Comparison of ENCODE assay signal across 10 cellular contexts in the genomic region with DNA sequence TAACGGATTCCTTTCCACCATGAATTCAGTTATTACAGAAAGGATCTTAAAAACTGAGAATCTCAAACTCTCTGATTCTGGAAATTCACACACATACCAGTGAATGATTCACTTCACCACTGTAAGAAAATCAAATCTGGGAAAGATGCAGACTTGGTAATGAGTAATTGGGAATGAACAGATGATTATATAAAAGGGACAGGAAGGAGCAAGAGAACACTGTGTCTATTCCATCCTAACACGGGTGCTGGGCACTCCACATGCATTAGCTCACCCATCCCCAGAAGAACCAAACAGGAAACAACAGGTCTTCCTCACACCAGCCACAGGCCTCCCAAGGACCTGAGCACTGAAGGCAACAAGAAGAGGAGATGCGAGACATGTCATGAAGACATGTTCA.
DNase-seq lines count a peak whose midpoint lies in the region; ATAC-seq and TF ChIP-seq lines count a peak whose summit lies in the region.
"Had no signal": no experiment of that assay in that cellular context is flagged by ENCODE, and none has a peak within 500 bp of the region (broad histone marks: within the 10 kb centered on the region; RNA-seq: fewer than 3 reads in every experiment).

No MANE protein-coding gene starts in this region.

- H3K27ac ChIP-seq in CD8-positive, alpha-beta T cell (ENCODE audit: low read depth, low read length), result no peak overlapping the region
- H3K27ac ChIP-seq in PC-3 (ENCODE audit: low read length), result 0 out of 2 replicates have a peak overlapping the region, but pooled peaks have one; percentile 0
- peak overlapping the region in 3 of 4 donors; percentile 23 to 81 (median 79) for H3K27ac ChIP-seq in esophagus squamous epithelium
- H3K27ac ChIP-seq in sigmoid colon, result peak overlapping the region; percentile 49 to 68 (median 55)

- H3K4me1 ChIP-seq in CD8-positive, alpha-beta T cell (ENCODE audit: insufficient read depth, low read length), result peaks cover 23% of the 10 kb centered on the region
- H3K4me1 ChIP-seq in PC-3 (ENCODE audit: insufficient read depth, low read length), result peaks cover 31% of the 10 kb centered on the region
- peaks cover 0 to 37% (median 8%) of the 10 kb centered on the region in 3 donors for H3K4me1 ChIP-seq in esophagus squamous epithelium
- H3K4me1 ChIP-seq in sigmoid colon, result peaks cover 0 to 16% (median 8%) of the 10 kb centered on the region in 4 donors

- H3K4me1 Mint-ChIP-seq in CD8-positive, alpha-beta T cell (ENCODE audit: low read depth), result peaks cover 79% of the 10 kb centered on the region

- H3K4me3 Mint-ChIP-seq in CD8-positive, alpha-beta T cell, result no peak overlapping the region
- H3K4me3 Mint-ChIP-seq: nephron progenitor cell had no signal

- H2AFZ ChIP-seq in PC-3 (ENCODE audit: low read length), result no peak overlapping the region

- H3K4me2 ChIP-seq in PC-3 (ENCODE audit: low read length), result no peak overlapping the region

- no peaks in the 10 kb centered on the region for H3K79me2 ChIP-seq in PC-3 (ENCODE audit: low read length)

- POLR2A ChIA-PET in CD8-positive, alpha-beta T cell (lab: Charles Lee), result no interaction called here
- POLR2A ChIA-PET in PC-3 (lab: Charles Lee; ENCODE audit: unreplicated experiment), result no interaction called here

- no peak overlapping the region for H3K4me3 ChIP-seq in CD8-positive, alpha-beta T cell (ENCODE audit: low read depth, low read length)
- H3K4me3 ChIP-seq in PC-3 (ENCODE audit: low read length), result no peak overlapping the region
- no peak overlapping the region for H3K4me3 ChIP-seq in esophagus squamous epithelium
- no peak overlapping the region for H3K4me3 ChIP-seq in sigmoid colon

- ATAC-seq in CD8-positive, alpha-beta T cell, result no peak
- no peak for ATAC-seq in PC-3
- ATAC-seq in HG03097 (IDR thresholded peaks at IDR 0.05; ENCODE audit: low FRiP score, unreplicated experiment), result no peak

- H3K27ac Mint-ChIP-seq in CD8-positive, alpha-beta T cell, result peak overlapping the region; percentile 15
- H3K27ac Mint-ChIP-seq: nephron progenitor cell had no signal

- no peaks in the 10 kb centered on the region for H3K36me3 ChIP-seq in CD8-positive, alpha-beta T cell (ENCODE audit: insufficient read depth, low read length)
- H3K36me3 ChIP-seq in PC-3 (ENCODE audit: low read depth, low read length) (no peaks in the 10 kb centered on the region), esophagus squamous epithelium (no peaks in the 10 kb centered on the region), sigmoid colon (no peaks in the 10 kb centered on the region)

- H3K9me3 ChIP-seq in CD8-positive, alpha-beta T cell (ENCODE audit: low read length), result no peaks in the 10 kb centered on the region
- H3K9me3 ChIP-seq in PC-3 (ENCODE audit: low read length) (no peaks in the 10 kb centered on the region), esophagus squamous epithelium (no peaks in the 10 kb centered on the region), sigmoid colon (no peaks in the 10 kb centered on the region)

- H3K27me3 Mint-ChIP-seq in CD8-positive, alpha-beta T cell (ENCODE audit: low read depth), result no peaks in the 10 kb centered on the region

- intact Hi-C loops in CD8-positive, alpha-beta T cell (cut with DNase I, micrococcal nuclease), result no loop called here
- intact Hi-C loops in PC-3 (cut with micrococcal nuclease) (no loop called here), esophagus squamous epithelium (cut with DNase I) (no loop called here), sigmoid colon (cut with DNase I) (no loop called here)

- no peak for TF ChIP-seq POLR2A in esophagus squamous epithelium (IDR thresholded peaks at IDR 0.05)
- TF ChIP-seq POLR2A in sigmoid colon (IDR thresholded peaks at IDR 0.05), result no peak

- H4K20me1 ChIP-seq in PC-3 (ENCODE audit: low read length), result no peaks in the 10 kb centered on the region

- H3K9ac ChIP-seq in PC-3 (ENCODE audit: low read length), result no peak overlapping the region

- H3K27me3 ChIP-seq in CD8-positive, alpha-beta T cell (ENCODE audit: insufficient read depth, low read length), result no peaks in the 10 kb centered on the region
- H3K27me3 ChIP-seq in PC-3 (ENCODE audit: low read length) (no peaks in the 10 kb centered on the region), esophagus squamous epithelium (no peaks in the 10 kb centered on the region), sigmoid colon (no peaks in the 10 kb centered on the region)

- H3K36me3 Mint-ChIP-seq in CD8-positive, alpha-beta T cell, result peaks cover 34% of the 10 kb centered on the region

- H3K9me2 ChIP-seq in PC-3 (replicated peaks; ENCODE audit: low read length), result no peaks in the 10 kb centered on the region

- no TSS peak for BruUV-seq in PC-3 (replicated peaks; lab: Mats Ljungman, UMichigan)

- TF ChIP-seq EP300 in sigmoid colon (IDR thresholded peaks at IDR 0.05), result no peak

- DNase-seq in CD8-positive, alpha-beta T cell, result no peak
- DNase-seq in PC-3, result peak; percentile 55
- no peak for DNase-seq in esophagus squamous epithelium (lab: John Stamatoyannopoulos, UW)
- DNase-seq in sigmoid colon, result no peak
- no peak for DNase-seq in activated gamma-delta T cell (lab: John Stamatoyannopoulos, UW)
- DNase-seq in NCI-H1092 (lab: John Stamatoyannopoulos, UW), result no peak
- DNase-seq in KBM-7, result no peak
- DNase-seq: DMS79, nephron progenitor cell had no signal

- H3K9me3 Mint-ChIP-seq in CD8-positive, alpha-beta T cell, result no peaks in the 10 kb centered on the region

- no peak for TF ChIP-seq CTCF in CD8-positive, alpha-beta T cell (IDR thresholded peaks at IDR 0.05)
- TF ChIP-seq CTCF in PC-3 (conservative IDR thresholded peaks at IDR 0.05; ENCODE audit: low read depth, low read length) (no peak), esophagus squamous epithelium (IDR thresholded peaks at IDR 0.05) (no peak), sigmoid colon (IDR thresholded peaks at IDR 0.05) (no peak)

- in situ Hi-C loops in KBM-7 (cut with MboI; ENCODE audit: low pct_unique_long_range_greater_than_20kb, low sequenced_read_pairs), result no loop called here

- H3F3A ChIP-seq in PC-3 (ENCODE audit: low read length, unreplicated experiment), result no peaks in the 10 kb centered on the region

- CTCF ChIA-PET in CD8-positive, alpha-beta T cell (lab: Charles Lee), result no interaction called here
- CTCF ChIA-PET in PC-3 (lab: Charles Lee), result no interaction called here

- 66 to 68% methylated on average over 3 of the region's 3 CpGs for WGBS in esophagus squamous epithelium, 2 donors
- 79 to 84% methylated on average over 3 of the region's 3 CpGs for WGBS in sigmoid colon, 2 donors
